In the genomic region with DNA sequence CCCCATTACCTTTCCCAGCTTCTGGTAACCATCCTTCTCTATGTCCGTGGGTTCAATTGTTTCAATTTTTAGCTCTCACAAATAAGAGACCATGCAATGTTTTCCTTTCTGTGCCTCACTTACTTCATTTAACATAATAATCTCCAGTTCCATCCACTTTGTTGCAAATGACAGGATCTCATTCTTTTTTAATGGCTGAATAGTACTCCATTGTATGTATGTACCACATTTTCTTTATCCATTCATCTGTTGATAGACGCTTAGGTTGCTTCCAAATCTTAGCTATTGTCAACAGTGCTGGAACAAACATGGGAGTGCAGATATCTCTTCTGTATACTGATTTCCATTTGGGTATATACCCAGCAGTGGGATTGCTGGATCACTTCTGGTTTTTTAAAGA, we compare ENCODE assay signal across 24 cellular contexts.
"Had no signal": no experiment of that assay in that cellular context is flagged by ENCODE, and none has a peak within 500 bp of the region (broad histone marks: within the 10 kb centered on the region; RNA-seq: fewer than 3 reads in every experiment).

No MANE protein-coding gene starts in this region.

- H3K27ac ChIP-seq: body of pancreas, foreskin keratinocyte, left lung, neural progenitor cell, transverse colon, uterus had no signal

- H3K9me3 ChIP-seq: body of pancreas, left lung, transverse colon, uterus had no signal

- H3K36me3 ChIP-seq: left lung, neural progenitor cell, transverse colon, uterus had no signal

- ATAC-seq: activated CD4-positive, alpha-beta T cell treated with anti-CD3 and anti-CD28 coated beads for 36 hours; activated naive CD8-positive, alpha-beta T cell treated with anti-CD3 and anti-CD28 coated beads, Interleukin-2, amount 50 U/mL, for 24 hours; activated T-cell treated with anti-CD3 and anti-CD28 coated beads, Interleukin-2, amount 50 U/mL, for 4 hours; body of pancreas; foreskin keratinocyte; left lung; sciatic nerve; stimulated activated effector memory CD8-positive, alpha-beta T cell treated with anti-CD3 and anti-CD28 coated beads, Interleukin-12 subunit alpha, Interleukin-12 subunit beta, amount 100 ng/mL, for 72 hours had no signal

- H3K4me1 ChIP-seq: foreskin keratinocyte, neural progenitor cell, uterus had no signal

- H3K27ac Mint-ChIP-seq: activated B cell treated with CpG ODN at 0.5 μM for 24 hours; activated CD4-positive, alpha-beta T cell treated with anti-CD3 and anti-CD28 coated beads for 36 hours; activated naive CD4-positive, alpha-beta T cell treated with anti-CD3 and anti-CD28 coated beads for 36 hours; activated naive CD8-positive, alpha-beta T cell treated with anti-CD3 and anti-CD28 coated beads, Interleukin-2, amount 50 U/mL, for 24 hours; neural progenitor cell; stimulated activated effector memory CD8-positive, alpha-beta T cell treated with anti-CD3 and anti-CD28 coated beads, Interleukin-12 subunit alpha, Interleukin-12 subunit beta, amount 100 ng/mL, for 72 hours; T-helper 1 cell treated with Interleukin-12 subunit alpha and Interleukin-12 subunit beta and Interleukin-4 antibody, amounts not matched to agents 30 μg/mL and 1 μg/mL, for 36 hours had no signal

- DNase-seq: activated B cell treated with CpG ODN at 0.5 μM for 24 hours; activated CD4-positive, alpha-beta T cell treated with anti-CD3 and anti-CD28 coated beads for 36 hours; activated CD4-positive, alpha-beta T cell treated with anti-CD3 and anti-CD28 coated beads, Interleukin-2, amount 50 U/mL, for 48 hours; activated CD8-positive, alpha-beta memory T cell treated with anti-CD3 and anti-CD28 coated beads, Interleukin-2, amount 50 U/mL, for 48 hours; activated effector memory CD4-positive, alpha-beta T cell treated with Interleukin-2 at 50 U/mL for 16 hours; activated naive CD4-positive, alpha-beta T cell treated with anti-CD3 and anti-CD28 coated beads for 36 hours; activated naive CD8-positive, alpha-beta T cell treated with anti-CD3 and anti-CD28 coated beads, Interleukin-2, amount 50 U/mL, for 24 hours; activated T-cell treated with anti-CD3 and anti-CD28 coated beads, Interleukin-2, amount 50 U/mL, for 4 hours; body of pancreas; caudate nucleus; dermis blood vessel endothelial cell; effector CD8-positive, alpha-beta T cell; foreskin keratinocyte; left lung; small intestine; stimulated activated CD4-positive, alpha-beta T cell treated with anti-CD3 and anti-CD28 coated beads, Interleukin-2, amount 100 ng/mL, for 24 hours; T1000; transverse colon; uterus had no signal

- H3K4me3 ChIP-seq: body of pancreas, left lung, lung, neural progenitor cell, transverse colon, uterus had no signal

- H3K27me3 ChIP-seq: body of pancreas, foreskin keratinocyte, neural progenitor cell, transverse colon, uterus had no signal

- H3K4me3 Mint-ChIP-seq: activated B cell treated with CpG ODN at 0.5 μM for 24 hours; activated CD4-positive, alpha-beta T cell treated with anti-CD3 and anti-CD28 coated beads for 36 hours; activated naive CD4-positive, alpha-beta T cell treated with anti-CD3 and anti-CD28 coated beads for 36 hours; activated naive CD8-positive, alpha-beta T cell treated with anti-CD3 and anti-CD28 coated beads, Interleukin-2, amount 50 U/mL, for 24 hours; activated T-cell treated with anti-CD3 and anti-CD28 coated beads, Interleukin-2, amount 50 U/mL, for 4 hours; neural progenitor cell; T-helper 1 cell treated with Interleukin-12 subunit alpha and Interleukin-12 subunit beta and Interleukin-4 antibody, amounts not matched to agents 30 μg/mL and 1 μg/mL, for 36 hours had no signal

- H3K9me3 Mint-ChIP-seq: activated naive CD4-positive, alpha-beta T cell treated with anti-CD3 and anti-CD28 coated beads for 36 hours; activated T-cell treated with anti-CD3 and anti-CD28 coated beads, Interleukin-2, amount 50 U/mL, for 4 hours; stimulated activated effector memory CD8-positive, alpha-beta T cell treated with anti-CD3 and anti-CD28 coated beads, Interleukin-12 subunit alpha, Interleukin-12 subunit beta, amount 100 ng/mL, for 72 hours; T-helper 1 cell treated with Interleukin-12 subunit alpha and Interleukin-12 subunit beta and Interleukin-4 antibody, amounts not matched to agents 30 μg/mL and 1 μg/mL, for 36 hours had no signal
